Comparison of ENCODE assay signal across 8 cellular contexts in the genomic region with DNA sequence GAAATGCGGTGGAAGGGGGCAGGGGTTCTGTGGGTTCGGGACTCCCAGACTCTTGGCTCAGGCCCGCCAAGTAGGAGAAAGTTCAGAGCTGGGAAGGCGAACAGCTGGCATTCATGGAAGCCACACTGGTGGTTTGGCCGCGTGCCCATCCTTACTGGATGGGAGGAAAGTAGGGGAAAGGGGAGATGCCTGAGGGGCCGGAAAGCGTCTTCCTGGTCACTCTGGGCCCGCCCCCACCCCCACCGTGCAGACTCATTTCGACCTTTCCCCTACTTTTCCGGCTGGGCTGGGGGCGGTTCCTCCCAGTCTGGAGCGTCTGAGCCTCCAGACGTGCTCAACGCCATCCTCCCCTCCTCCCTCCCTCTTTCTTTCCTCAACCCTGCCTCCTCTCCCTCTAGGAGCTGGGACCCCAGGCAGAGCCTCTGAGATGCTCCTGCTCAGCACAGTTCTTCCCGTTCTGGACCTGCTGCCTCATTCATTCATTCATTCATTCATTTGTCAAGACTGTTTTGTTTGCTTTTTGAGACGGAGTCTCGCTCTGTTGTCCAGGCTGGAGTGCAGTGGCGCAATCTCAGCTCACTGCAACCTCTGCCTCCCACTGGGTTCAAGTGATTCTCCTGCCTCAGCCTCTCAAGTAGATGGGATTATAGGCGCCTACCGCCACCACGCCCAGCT. TPM values are rescaled to one million over a fixed set of nuclear protein-coding genes. Genes with fewer than 3 reads are reported as not detected.
A peak's percentile ranks its signal among the peaks of the same experiment; 100 is the strongest.
DNase-seq lines count a peak whose midpoint lies in the region; TF ChIP-seq lines count a peak whose summit lies in the region.

No MANE protein-coding gene starts in this region.

- no peaks in the 10 kb centered on the region for H3K9me3 ChIP-seq in colonic mucosa

- peak overlapping the region in 1 of 2 donors; percentile 40 for H3K9ac ChIP-seq in colonic mucosa (ENCODE audit: low read depth in 2 of 2, low read length in 2 of 2)

- no peaks in the 10 kb centered on the region for H3K27me3 ChIP-seq in colonic mucosa

- intact Hi-C loops in colonic mucosa (cut with DNase I) = no loop called here

- DNase-seq in DMS79 (lab: John Stamatoyannopoulos, UW) = peak; percentile 83
- DNase-seq in NCI-H2196 treated with DMSO at 0.1 percent for 48 hours (lab: John Stamatoyannopoulos, UW; ENCODE audit: unreplicated experiment) = peak; percentile 76
- DNase-seq in colonic mucosa = peak; percentile 79
- DNase-seq in left kidney (ENCODE audit: low read depth, low spot score) = peak; percentile 94
- no peak for DNase-seq in NCI-H526 treated with DMSO at 0.1 percent for 48 hours (lab: John Stamatoyannopoulos, UW)
- no peak for DNase-seq in stimulated activated CD8-positive, alpha-beta memory T cell treated with anti-CD3 and anti-CD28 coated beads, Interleukin-4, amount 100 ng/mL, for 48 hours
- DNase-seq in RPMI8226 = no peak

- peaks cover 17% of the 10 kb centered on the region for H3K4me1 ChIP-seq in colonic mucosa

- H3K27ac ChIP-seq in colonic mucosa = peak overlapping the region; percentile 18
- H3K27ac ChIP-seq in temporal lobe (ENCODE audit: low read depth, low read length) = peak overlapping the region; percentile 54

- H3K36me3 ChIP-seq in colonic mucosa = no peaks in the 10 kb centered on the region

- TF ChIP-seq CTCF in colonic mucosa (IDR thresholded peaks at IDR 0.05) = no peak

- H3K4me3 ChIP-seq in colonic mucosa = no peak overlapping the region

RNA-seq across cellular contexts. Expression of gene ANGPTL4, which starts 3.5 kb away (rescaled TPM):
- total RNA-seq in colonic mucosa (1 to 10 TPM; 7.7 to 8.1 TPM), temporal lobe (1.5 TPM)

RNA-seq across cellular contexts. Expression of gene RAB11B, which starts 22.7 kb away (rescaled TPM):
- 100 to 1,000 TPM; 117 to 127 TPM for total RNA-seq in colonic mucosa
- total RNA-seq in temporal lobe = 163 TPM

RNA-seq across cellular contexts. Expression of gene KANK3, which starts 24.4 kb away (rescaled TPM):
- 1 to 10 TPM; 1.7 to 2.7 TPM for total RNA-seq in colonic mucosa
- total RNA-seq in temporal lobe = 2.2 TPM

RNA-seq across cellular contexts. Expression of gene MARCHF2, which starts 45.6 kb away (rescaled TPM):
- total RNA-seq in colonic mucosa = 10 to 100 TPM; 18.8 to 33.1 TPM
- total RNA-seq in temporal lobe = 22.4 TPM

RNA-seq across cellular contexts. Expression of gene RPS28, which starts 46.2 kb away (rescaled TPM):
- total RNA-seq in colonic mucosa (1,000 to 10,000 TPM; 1,587 to 1,854 TPM), temporal lobe (175 TPM)

Comparison
In these comparisons a context has a peak if more than half of its experiments do, and no peak if none do; other contexts are left out.
1. DNase-seq: peak in DMS79 (single experiment), NCI-H2196 treated with DMSO at 0.1 percent for 48 hours (single experiment), colonic mucosa (single experiment) and left kidney (single experiment); none in NCI-H526 treated with DMSO at 0.1 percent for 48 hours (single experiment), stimulated activated CD8-positive, alpha-beta memory T cell treated with anti-CD3 and anti-CD28 coated beads, Interleukin-4, amount 100 ng/mL, for 48 hours (single experiment) and RPMI8226 (single experiment).